17 cellular contexts compared by ENCODE assay signal in genomic region chr17:71208111-71208704, GRCh38.
DNase-seq lines count a peak whose midpoint lies in the region; ATAC-seq and TF ChIP-seq lines count a peak whose summit lies in the region.
"Had no signal": no experiment of that assay in that cellular context is flagged by ENCODE, and none has a peak within 500 bp of the region (broad histone marks: within the 10 kb centered on the region; RNA-seq: fewer than 3 reads in every experiment).

No MANE protein-coding gene starts in this region.

- peaks cover 28% of the 10 kb centered on the region for H3K4me1 Mint-ChIP-seq in HFFc6 (ENCODE audit: low read depth)
- H3K4me1 Mint-ChIP-seq: mesothelial cell of epicardium had no signal

- H2AFZ ChIP-seq in ACC112 (ENCODE audit: low read length, unreplicated experiment) = no peak overlapping the region

- H3K36me3 ChIP-seq in ACC112 (ENCODE audit: insufficient read depth, low read length) (no peaks in the 10 kb centered on the region), mucosa of descending colon (ENCODE audit: low read depth) (no peaks in the 10 kb centered on the region)
- H3K36me3 ChIP-seq: upper lobe of left lung had no signal

- peak overlapping the region; percentile 92 for H3K27ac Mint-ChIP-seq in HFFc6
- H3K27ac Mint-ChIP-seq: activated CD4-positive, alpha-beta memory T cell treated with anti-CD3 and anti-CD28 coated beads for 36 hours; mesothelial cell of epicardium had no signal

- no peaks in the 10 kb centered on the region for H3K79me2 ChIP-seq in ACC112 (ENCODE audit: control insufficient read depth, insufficient read depth, low read length, unreplicated experiment)

- no peak overlapping the region for H3K4me3 Mint-ChIP-seq in HFFc6
- H3K4me3 Mint-ChIP-seq: activated CD4-positive, alpha-beta memory T cell treated with anti-CD3 and anti-CD28 coated beads for 36 hours; mesothelial cell of epicardium had no signal

- H3K27ac ChIP-seq in ACC112 (ENCODE audit: low read depth, low read length) = peak overlapping the region; percentile 91
- H3K27ac ChIP-seq: KMS-11, skin epidermis, upper lobe of left lung had no signal

- H3K4me3 ChIP-seq in ACC112 (ENCODE audit: low read depth, low read length) = no peak overlapping the region
- H3K4me3 ChIP-seq in foreskin fibroblast (ENCODE audit: low read depth in 1 of 2, low read length in 2 of 2) = no peak overlapping the region
- H3K4me3 ChIP-seq in mucosa of descending colon = no peak overlapping the region
- H3K4me3 ChIP-seq: skin epidermis, upper lobe of left lung had no signal

- DNase-seq in HFFc6 = peak; percentile 88
- peak; percentile 67 for DNase-seq in amniotic epithelial cell (ENCODE audit: low read depth)
- peak; percentile 50 to 59 for DNase-seq in foreskin fibroblast
- no peak for DNase-seq in NCI-H2029 (lab: John Stamatoyannopoulos, UW)
- no peak for DNase-seq in mucosa of descending colon
- DNase-seq in midbrain (lab: John Stamatoyannopoulos, UW) = no peak
- DNase-seq: activated CD4-positive, alpha-beta memory T cell treated with anti-CD3 and anti-CD28 coated beads for 36 hours; activated T-cell treated with anti-CD3 and anti-CD28 coated beads, Interleukin-2, amount 50 U/mL, for 48 hours; GDM1; NCI-H1694; NCI-H524; upper lobe of left lung had no signal

- 0 out of 2 replicates have a peak, but pooled peaks cover 8% of the 10 kb centered on the region for H3K36me3 Mint-ChIP-seq in HFFc6 (ENCODE audit: low read depth)
- H3K36me3 Mint-ChIP-seq: activated CD4-positive, alpha-beta memory T cell treated with anti-CD3 and anti-CD28 coated beads for 36 hours; mesothelial cell of epicardium had no signal

- H3K27me3 ChIP-seq in ACC112 (ENCODE audit: insufficient read depth, low read length) = no peaks in the 10 kb centered on the region
- H3K27me3 ChIP-seq: upper lobe of left lung had no signal

- no peaks in the 10 kb centered on the region for H3K9me3 Mint-ChIP-seq in HFFc6

- H3K9me3 ChIP-seq in mucosa of descending colon = no peaks in the 10 kb centered on the region
- H3K9me3 ChIP-seq: upper lobe of left lung had no signal

- no peak for ATAC-seq in mucosa of descending colon
- ATAC-seq in GM21619 (IDR thresholded peaks at IDR 0.05; ENCODE audit: unreplicated experiment) = no peak

- peaks cover 8% of the 10 kb centered on the region for H3K4me1 ChIP-seq in ACC112 (ENCODE audit: control insufficient read depth, insufficient read depth, low read length, unreplicated experiment)
- H3K4me1 ChIP-seq in mucosa of descending colon (ENCODE audit: low read depth) = no peaks in the 10 kb centered on the region
- H3K4me1 ChIP-seq: upper lobe of left lung had no signal

- intact Hi-C loops in mucosa of descending colon (cut with DNase I, micrococcal nuclease) = no loop called here

- TF ChIP-seq CTCF in HFFc6 (IDR thresholded peaks at IDR 0.05) = no peak
- no peak for TF ChIP-seq CTCF in foreskin fibroblast (IDR thresholded peaks at IDR 0.05; ENCODE audit: low read depth, low read length)
- TF ChIP-seq CTCF in mucosa of descending colon (IDR thresholded peaks at IDR 0.05) = no peak

- no peaks in the 10 kb centered on the region; the same call in 1 of the 2 replicates for H3K27me3 Mint-ChIP-seq in HFFc6 (ENCODE audit: insufficient read depth)
- H3K27me3 Mint-ChIP-seq: activated CD4-positive, alpha-beta memory T cell treated with anti-CD3 and anti-CD28 coated beads for 36 hours had no signal

Comparison
In these comparisons a context has a peak if more than half of its experiments do, and no peak if none do; other contexts are left out.
1. DNase-seq: peak in HFFc6 (single experiment), amniotic epithelial cell (single experiment) and foreskin fibroblast (2 of 2); none in NCI-H2029 (single experiment), mucosa of descending colon (0 of 3) and midbrain (single experiment).